In the genomic region with DNA sequence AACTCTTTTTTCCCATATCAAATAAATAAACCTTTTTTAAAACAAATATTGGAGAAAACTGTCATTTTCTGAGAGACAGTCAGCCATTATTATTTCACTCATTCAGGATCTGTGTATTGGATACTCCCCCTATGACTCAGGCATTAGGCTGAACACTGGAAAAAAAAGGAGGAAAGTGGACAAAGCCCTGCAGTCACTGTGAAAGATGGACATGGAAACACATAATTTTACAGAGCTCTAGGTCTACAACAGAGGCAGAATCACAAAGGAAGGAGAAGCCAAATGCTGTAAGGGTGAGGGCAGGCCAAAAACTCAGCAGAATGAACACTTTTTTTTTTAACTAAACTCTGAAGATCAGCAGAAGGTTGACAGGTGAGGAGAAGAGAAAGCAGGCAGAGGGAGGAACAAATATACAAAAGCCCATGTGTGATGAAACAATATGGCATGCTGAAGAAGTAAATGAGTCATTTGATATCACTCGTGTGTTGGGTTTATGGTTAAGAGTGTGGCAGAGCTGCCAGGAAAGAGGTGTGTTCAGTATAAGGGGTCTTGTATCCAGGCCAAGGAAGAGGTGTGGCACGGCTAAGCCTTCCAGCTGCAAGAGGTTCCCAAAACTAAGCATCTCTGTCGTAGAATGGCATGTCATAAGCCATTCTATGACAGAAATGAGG, we compare ENCODE assay signal across 1 cellular context.
TF ChIP-seq lines count a peak whose summit lies in the region.

No MANE protein-coding gene starts in this region.

TF ChIP-seq in HepG2, 621 proteins besides CTCF, POLR2A, EP300 and RAD21 (continued from another document):
- TF ChIP-seq ASH2L (IDR thresholded peaks at IDR 0.05; ENCODE audit: insufficient read length, low read depth, low read length) (no peak), ZNF619 (CRISPR knock-in tag; IDR thresholded peaks at IDR 0.05) (no peak), RARG (CRISPR knock-in tag; IDR thresholded peaks at IDR 0.05; ENCODE audit: low read depth) (no peak)
- TF ChIP-seq, protein P1, sequence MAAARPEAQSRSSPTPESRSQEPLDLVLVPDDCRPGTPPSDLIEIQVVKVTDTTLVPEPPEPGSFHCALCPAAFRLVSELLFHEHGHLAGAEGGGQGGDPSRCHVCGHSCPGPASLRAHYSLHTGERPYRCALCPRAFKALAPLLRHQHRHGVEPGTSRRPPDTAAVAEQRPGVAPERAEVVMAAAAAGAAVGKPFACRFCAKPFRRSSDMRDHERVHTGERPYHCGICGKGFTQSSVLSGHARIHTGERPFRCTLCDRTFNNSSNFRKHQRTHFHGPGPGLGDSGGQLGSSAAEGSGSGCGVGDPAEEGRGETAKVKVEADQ (CRISPR knock-in tag; IDR thresholded peaks at IDR 0.05; ENCODE audit: borderline replicate concordance) = no peak
- TF ChIP-seq, protein P2, sequence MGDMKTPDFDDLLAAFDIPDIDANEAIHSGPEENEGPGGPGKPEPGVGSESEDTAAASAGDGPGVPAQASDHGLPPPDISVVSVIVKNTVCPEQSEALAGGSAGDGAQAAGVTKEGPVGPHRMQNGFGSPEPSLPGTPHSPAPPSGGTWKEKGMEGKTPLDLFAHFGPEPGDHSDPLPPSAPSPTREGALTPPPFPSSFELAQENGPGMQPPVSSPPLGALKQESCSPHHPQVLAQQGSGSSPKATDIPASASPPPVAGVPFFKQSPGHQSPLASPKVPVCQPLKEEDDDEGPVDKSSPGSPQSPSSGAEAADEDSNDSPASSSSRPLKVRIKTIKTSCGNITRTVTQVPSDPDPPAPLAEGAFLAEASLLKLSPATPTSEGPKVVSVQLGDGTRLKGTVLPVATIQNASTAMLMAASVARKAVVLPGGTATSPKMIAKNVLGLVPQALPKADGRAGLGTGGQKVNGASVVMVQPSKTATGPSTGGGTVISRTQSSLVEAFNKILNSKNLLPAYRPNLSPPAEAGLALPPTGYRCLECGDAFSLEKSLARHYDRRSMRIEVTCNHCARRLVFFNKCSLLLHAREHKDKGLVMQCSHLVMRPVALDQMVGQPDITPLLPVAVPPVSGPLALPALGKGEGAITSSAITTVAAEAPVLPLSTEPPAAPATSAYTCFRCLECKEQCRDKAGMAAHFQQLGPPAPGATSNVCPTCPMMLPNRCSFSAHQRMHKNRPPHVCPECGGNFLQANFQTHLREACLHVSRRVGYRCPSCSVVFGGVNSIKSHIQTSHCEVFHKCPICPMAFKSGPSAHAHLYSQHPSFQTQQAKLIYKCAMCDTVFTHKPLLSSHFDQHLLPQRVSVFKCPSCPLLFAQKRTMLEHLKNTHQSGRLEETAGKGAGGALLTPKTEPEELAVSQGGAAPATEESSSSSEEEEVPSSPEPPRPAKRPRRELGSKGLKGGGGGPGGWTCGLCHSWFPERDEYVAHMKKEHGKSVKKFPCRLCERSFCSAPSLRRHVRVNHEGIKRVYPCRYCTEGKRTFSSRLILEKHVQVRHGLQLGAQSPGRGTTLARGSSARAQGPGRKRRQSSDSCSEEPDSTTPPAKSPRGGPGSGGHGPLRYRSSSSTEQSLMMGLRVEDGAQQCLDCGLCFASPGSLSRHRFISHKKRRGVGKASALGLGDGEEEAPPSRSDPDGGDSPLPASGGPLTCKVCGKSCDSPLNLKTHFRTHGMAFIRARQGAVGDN (CRISPR knock-in tag; IDR thresholded peaks at IDR 0.05) = no peak
